Comparison of ENCODE assay signal across 16 cellular contexts in the genomic region with DNA sequence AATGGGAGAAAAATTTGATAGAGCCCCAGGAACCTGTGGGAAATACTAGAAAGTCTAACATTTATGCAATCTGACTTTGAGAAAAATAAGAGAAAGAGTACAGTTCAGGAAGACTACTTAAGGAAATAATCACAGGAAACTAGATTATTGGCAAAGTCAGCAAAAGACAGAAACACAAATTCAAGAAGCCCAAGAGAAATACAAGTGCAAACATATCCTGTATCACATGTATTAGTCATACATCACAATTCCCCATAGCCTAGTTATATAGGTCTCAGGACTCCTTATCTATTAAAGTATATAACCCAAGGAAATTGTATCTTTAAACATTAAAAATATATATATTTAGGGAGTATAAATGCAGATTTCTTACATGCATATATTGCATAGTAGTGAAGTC.
DNase-seq lines count a peak whose midpoint lies in the region; ATAC-seq, FAIRE-seq and TF ChIP-seq lines count a peak whose summit lies in the region.
"Had no signal": no experiment of that assay in that cellular context is flagged by ENCODE, and none has a peak within 500 bp of the region (broad histone marks: within the 10 kb centered on the region; RNA-seq: fewer than 3 reads in every experiment).

No MANE protein-coding gene starts in this region.

- no peak overlapping the region for H3K27ac ChIP-seq in RWPE2 (ENCODE audit: poor library complexity, severe bottlenecking)
- H3K27ac ChIP-seq: C4-2B had no signal

- DNase-seq in HPDE6-E6E7 (ENCODE audit: extremely low spot score) (peak; percentile 11), RWPE2 (ENCODE audit: low spot score) (no peak), cardiac fibroblast (ENCODE audit: low read depth in 2 of 2) (peak; percentile 10 to 15), fibroblast of pulmonary artery (ENCODE audit: low read depth) (peak; percentile 14), H54 (ENCODE audit: insufficient read length, low spot score) (no peak), middle frontal gyrus (ENCODE audit: extremely low spot score, low spot score) (no peak)
- DNase-seq: BE2C; CD4-positive, alpha-beta memory T cell; DND-41; GDM1; H9 had no signal

- TF ChIP-seq CTCF in RWPE2 (IDR thresholded peaks at IDR 0.05; ENCODE audit: poor library complexity, severe bottlenecking) (no peak), cardiac fibroblast (IDR thresholded peaks at IDR 0.05; ENCODE audit: low read depth, low read length) (no peak), fibroblast of pulmonary artery (IDR thresholded peaks at IDR 0.05; ENCODE audit: low read length, missing control alignments) (no peak)

- no peaks in the 10 kb centered on the region for H3K27me3 ChIP-seq in RWPE2 (ENCODE audit: insufficient read depth, poor library complexity, severe bottlenecking)

- H3K4me3 ChIP-seq in RWPE2 (ENCODE audit: severe bottlenecking) (no peak overlapping the region), cardiac fibroblast (replicated peaks in 1 of 2; ENCODE audit: low read depth in 2 of 2, low read length in 2 of 2) (no peak overlapping the region), fibroblast of pulmonary artery (replicated peaks; ENCODE audit: low read depth, low read length) (no peak overlapping the region)
- H3K4me3 ChIP-seq: GM23338 had no signal

- FAIRE-seq in H54 (lab: Jason Lieb, UNC): no peak
- FAIRE-seq: A204.1, GM12892 had no signal

- peaks cover 3% of the 10 kb centered on the region for H3K4me1 ChIP-seq in RWPE2 (ENCODE audit: insufficient read depth, poor library complexity, severe bottlenecking)

- ATAC-seq in RWPE2 (ENCODE audit: low read depth) (peak; percentile 72), HG02623 (IDR thresholded peaks at IDR 0.05; ENCODE audit: unreplicated experiment) (no peak)
- ATAC-seq: GM23338 had no signal

- H3K36me3 ChIP-seq in RWPE2 (ENCODE audit: low read depth): no peaks in the 10 kb centered on the region
- H3K36me3 ChIP-seq: BE2C had no signal

- TF ChIP-seq POLR2A in H54 (IDR thresholded peaks at IDR 0.05; ENCODE audit: low read depth, low read length): no peak

- H3K9me3 ChIP-seq in RWPE2 (ENCODE audit: severe bottlenecking): no peaks in the 10 kb centered on the region
- H3K9me3 ChIP-seq: BE2C had no signal

Comparison
In these comparisons a context has a peak if more than half of its experiments do, and no peak if none do; other contexts are left out.
1. DNase-seq: peak in HPDE6-E6E7 (single experiment), cardiac fibroblast (2 of 2) and fibroblast of pulmonary artery (single experiment); none in RWPE2 (single experiment), H54 (single experiment) and middle frontal gyrus (single experiment).